Comparison of ENCODE assay signal across 12 cellular contexts in genomic region chr12:109464642-109465351, GRCh38. TPM values are rescaled to one million over a fixed set of nuclear protein-coding genes. Genes with fewer than 3 reads are reported as not detected.
DNase-seq lines count a peak whose midpoint lies in the region; ATAC-seq and TF ChIP-seq lines count a peak whose summit lies in the region.
"Had no signal": no experiment of that assay in that cellular context is flagged by ENCODE, and none has a peak within 500 bp of the region (broad histone marks: within the 10 kb centered on the region; RNA-seq: fewer than 3 reads in every experiment).

No MANE protein-coding gene starts in this region.

- H3K27me3 ChIP-seq in breast epithelium (no peaks in the 10 kb centered on the region), muscle layer of colon (ENCODE audit: control insufficient read depth in 1 of 2, insufficient read depth in 2 of 2, low read length in 2 of 2) (no peaks in the 10 kb centered on the region), thoracic aorta (replicated peaks; ENCODE audit: insufficient read depth) (no peaks in the 10 kb centered on the region)
- H3K27me3 ChIP-seq: pancreas had no signal

- TF ChIP-seq POLR2A in breast epithelium (IDR thresholded peaks at IDR 0.05): no peak

- ATAC-seq in thoracic aorta (ENCODE audit: insufficient number of reproducible peaks, low FRiP score, low read depth) (no peak), HG03175 (IDR thresholded peaks at IDR 0.05; ENCODE audit: unreplicated experiment) (no peak)
- ATAC-seq: pancreas had no signal

- in situ Hi-C loops in ACHN (cut with HindIII; ENCODE audit: low pct_ligation_motif_present, low pct_unique_long_range_greater_than_20kb, low sequenced_read_pairs): no loop called here

- peaks cover 30 to 53% of the 10 kb centered on the region in 2 donors for H3K4me1 ChIP-seq in breast epithelium
- peaks cover 97% of the 10 kb centered on the region for H3K4me1 ChIP-seq in muscle layer of colon (ENCODE audit: insufficient read depth, low read length)
- H3K4me1 ChIP-seq in thoracic aorta (ENCODE audit: control insufficient read depth in 1 of 2, low read depth in 2 of 2): peaks cover 68 to 97% of the 10 kb centered on the region in 2 donors

- DNase-seq in DMS79 treated with DMSO at 0.1 percent for 48 hours (lab: John Stamatoyannopoulos, UW) (peak; percentile 16), DMS79 (lab: John Stamatoyannopoulos, UW) (no peak), breast epithelium (ENCODE audit: low spot score in 2 of 2) (no peak), thoracic aorta (ENCODE audit: low spot score) (no peak), mucosa of gallbladder (ENCODE audit: low spot score) (no peak), ACHN (no peak)
- DNase-seq: 8988T, kidney glomerular epithelial cell, NCI-H1930, pancreas had no signal

- intact Hi-C loops in breast epithelium (cut with DNase I; ENCODE audit: low total_unique reads): no loop called here

- no peaks in the 10 kb centered on the region for H3K36me3 ChIP-seq in breast epithelium
- peaks cover 20% of the 10 kb centered on the region for H3K36me3 ChIP-seq in muscle layer of colon (ENCODE audit: insufficient read depth, low read length)
- H3K36me3 ChIP-seq in thoracic aorta: peaks cover 29% of the 10 kb centered on the region
- H3K36me3 ChIP-seq: pancreas had no signal

- peak overlapping the region; percentile 97 to 100 for H3K27ac ChIP-seq in breast epithelium
- peak overlapping the region; percentile 99 for H3K27ac ChIP-seq in muscle layer of colon (ENCODE audit: low read depth, low read length)
- peak overlapping the region; percentile 99 for H3K27ac ChIP-seq in thoracic aorta

- no peak overlapping the region for H3K9ac ChIP-seq in muscle layer of colon (ENCODE audit: low read length)

- TF ChIP-seq CTCF in breast epithelium (IDR thresholded peaks at IDR 0.05) (no peak), thoracic aorta (IDR thresholded peaks at IDR 0.05) (no peak)

- H3K9me3 ChIP-seq in breast epithelium (no peaks in the 10 kb centered on the region), muscle layer of colon (ENCODE audit: low read length) (no peaks in the 10 kb centered on the region), thoracic aorta (no peaks in the 10 kb centered on the region)
- H3K9me3 ChIP-seq: pancreas had no signal

- H3K4me3 ChIP-seq in breast epithelium (no peak overlapping the region), muscle layer of colon (ENCODE audit: low read depth in 1 of 2, low read length in 2 of 2) (no peak overlapping the region), thoracic aorta (no peak overlapping the region)
- H3K4me3 ChIP-seq: pancreas had no signal

RNA-seq across cellular contexts. Expression of gene KCTD10, which starts 12.3 kb away (rescaled TPM):
- 10 to 100 TPM; 65.3 to 86.2 (median 70.4) TPM for total RNA-seq in breast epithelium
- total RNA-seq in thoracic aorta: 100 to 1,000 TPM; 109 to 271 TPM
- total RNA-seq in mucosa of gallbladder: 58.1 TPM

RNA-seq across cellular contexts. Expression of gene UBE3B, which starts 12.6 kb away (rescaled TPM):
- total RNA-seq in breast epithelium (10 to 100 TPM; 34.7 to 54.7 (median 47.7) TPM), thoracic aorta (10 to 100 TPM; 41.4 to 75.3 TPM), mucosa of gallbladder (48.5 TPM)
